Comparison of ENCODE assay signal across 22 cellular contexts in genomic region chr11:62912268-62912667, GRCh38. TPM values are rescaled to one million over a fixed set of nuclear protein-coding genes. Genes with fewer than 3 reads are reported as not detected.
DNase-seq lines count a peak whose midpoint lies in the region; ATAC-seq, FAIRE-seq and TF ChIP-seq lines count a peak whose summit lies in the region.
"Had no signal": no experiment of that assay in that cellular context is flagged by ENCODE, and none has a peak within 500 bp of the region (broad histone marks: within the 10 kb centered on the region; RNA-seq: fewer than 3 reads in every experiment).

No MANE protein-coding gene starts in this region.

- H3K4me2 ChIP-seq in H1 (ENCODE audit: insufficient read depth in 1 of 2, low read depth in 2 of 2, low read length in 2 of 2): no peak overlapping the region
- H3K4me2 ChIP-seq: GM23338 had no signal

- CTCF ChIA-PET in H1 (lab: Charles Lee; ENCODE audit: partially characterized antibody): interaction anchor here (0.7 to 12.1 kb wide), 2 partner anchors 63 to 109 kb away, joined by 4 to 435 read pairs; no protein-coding TSS in a partner anchor

- H2BK20ac ChIP-seq in H1 (ENCODE audit: low read length): no peak overlapping the region

- no peak overlapping the region for H4K91ac ChIP-seq in H1 (replicated peaks; ENCODE audit: insufficient read length, low read length)

- no peak overlapping the region for H2BK15ac ChIP-seq in H1 (ENCODE audit: low read length)

- H3K79me1 ChIP-seq in H1 (ENCODE audit: low read depth, low read length): no peaks in the 10 kb centered on the region

- no peak overlapping the region for H2AFZ ChIP-seq in H1 (ENCODE audit: low read length)
- H2AFZ ChIP-seq: GM23338 had no signal

- H3K27me3 ChIP-seq in H7 (ENCODE audit: control insufficient read depth, insufficient read depth, low read length) (no peaks in the 10 kb centered on the region), H1 (replicated peaks in 1 of 4; ENCODE audit: control insufficient read depth in 3 of 4, extremely low read depth in 1 of 4, insufficient read depth in 3 of 4, low read length in 3 of 4) (no peaks in the 10 kb centered on the region), upper lobe of left lung (no peaks in the 10 kb centered on the region)

- H3K36me3 ChIP-seq in H7 (replicated peaks; ENCODE audit: control insufficient read depth, insufficient read depth, low read length): no peaks in the 10 kb centered on the region
- H3K36me3 ChIP-seq in H1 (ENCODE audit: control insufficient read depth in 2 of 4, insufficient read depth in 4 of 4, low read length in 3 of 4): no peaks in the 10 kb centered on the region
- H3K36me3 ChIP-seq in upper lobe of left lung: no peaks in the 10 kb centered on the region

- H3K18ac ChIP-seq in H1 (ENCODE audit: extremely low read depth, low read length): no peak overlapping the region

- H3K4me1 ChIP-seq in H1 (replicated peaks in 1 of 4; ENCODE audit: control insufficient read depth in 3 of 4, insufficient read depth in 4 of 4, low read length in 3 of 4) (peaks cover 9 to 21% (median 16%) of the 10 kb centered on the region in 4 experiments), upper lobe of left lung (peaks cover 22 to 41% (median 29%) of the 10 kb centered on the region in 4 donors)

- no peak overlapping the region for H3K56ac ChIP-seq in H1 (replicated peaks; ENCODE audit: insufficient read length, low read depth, low read length)

- no peak overlapping the region for H3K14ac ChIP-seq in H1 (ENCODE audit: insufficient read length)

- no peak for FAIRE-seq in H1 (lab: Jason Lieb, UNC)
- FAIRE-seq: GM12892, GM18507 had no signal

- no peak overlapping the region for H2BK12ac ChIP-seq in H1 (ENCODE audit: low read depth, low read length)

- TF ChIP-seq RAD21 in H1 (IDR thresholded peaks at IDR 0.05 in 1 of 2, conservative IDR thresholded peaks at IDR 0.05 in 1 of 2; ENCODE audit: low read depth in 2 of 2, low read length in 2 of 2): no peak

- peak overlapping the region; percentile 13; the same call in 1 of the 2 replicates for H3K27ac ChIP-seq in VCaP
- no peak overlapping the region for H3K27ac ChIP-seq in H1 (ENCODE audit: low read depth, low read length)
- H3K27ac ChIP-seq in upper lobe of left lung: peak overlapping the region in 3 of 4 donors; percentile 12 to 83 (median 59)
- H3K27ac ChIP-seq: HL-60 had no signal

- peaks cover 3% of the 10 kb centered on the region; the same call in 1 of the 2 replicates for H3K23me2 ChIP-seq in H1 (ENCODE audit: low read depth, low read length)

- H2BK120ac ChIP-seq in H1 (replicated peaks; ENCODE audit: low read depth, low read length): no peak overlapping the region

- 91% methylated on average over 3 of the region's 3 CpGs; no CpG with 5 or more reads in 1 of the 2 experiments for WGBS in H1 (ENCODE audit: extremely low coverage in 1 of 2, insufficient coverage in 1 of 2, insufficient read length in 1 of 2, insufficient replicate concordance in 2 of 2, low coverage in 1 of 2, low lambda C conversion rate in 2 of 2, missing lambda C conversion rate in 1 of 2), 2 experiments
- WGBS in upper lobe of left lung, 2 donors: 90 to 96% methylated on average over 2 to 3 of the region's 3 CpGs

- no peaks in the 10 kb centered on the region for H4K20me1 ChIP-seq in H1 (replicated peaks in 1 of 2; ENCODE audit: control insufficient read depth in 1 of 2, insufficient read depth in 2 of 2, low read length in 2 of 2)

- H3K9ac ChIP-seq in H1 (replicated peaks in 1 of 4; ENCODE audit: extremely low read depth in 1 of 4, low read depth in 3 of 4, low read length in 3 of 4): no peak overlapping the region

- H3K9me3 ChIP-seq in H1 (ENCODE audit: insufficient read depth in 2 of 2, low read depth in 1 of 2, low read length in 1 of 2): no peaks in the 10 kb centered on the region
- no peaks in the 10 kb centered on the region for H3K9me3 ChIP-seq in upper lobe of left lung

- H3K4me3 ChIP-seq in H7 (ENCODE audit: insufficient read depth, low read depth, low read length) (no peak overlapping the region), H1 (ENCODE audit: extremely low read depth in 1 of 4, insufficient read depth in 2 of 4, low read depth in 3 of 4, low read length in 4 of 4) (no peak overlapping the region), upper lobe of left lung (no peak overlapping the region)
- H3K4me3 ChIP-seq: GM23338 had no signal

- no peak overlapping the region for H4K8ac ChIP-seq in H1 (ENCODE audit: extremely low read depth, insufficient read depth, low read length)

- H3K23ac ChIP-seq in H1 (ENCODE audit: insufficient read length): no peak overlapping the region

- TF ChIP-seq POLR2A in H1 (IDR thresholded peaks at IDR 0.05; ENCODE audit: control extremely low read depth in 1 of 2, low read depth in 2 of 2, low read length in 2 of 2) (no peak), upper lobe of left lung (IDR thresholded peaks at IDR 0.05) (no peak)

- H3K79me2 ChIP-seq in H1 (ENCODE audit: control insufficient read depth in 1 of 2, insufficient read depth in 2 of 2, low read length in 2 of 2): no peaks in the 10 kb centered on the region

- no peak overlapping the region for H2BK5ac ChIP-seq in H1 (ENCODE audit: low read depth, low read length)

- POLR2A ChIA-PET in H1 (lab: Charles Lee; ENCODE audit: partially characterized antibody): interaction anchor here (2.4 to 57.8 kb wide), 2 partner anchors 35 to 71 kb away, joined by 6 to 1185 read pairs; partner anchors contain the start of gene SLC3A2

- H2AK5ac ChIP-seq in H1 (ENCODE audit: low read depth, low read length): 0 out of 2 replicates have a peak overlapping the region, but pooled peaks have one; percentile 84

- no peak overlapping the region for H3K4ac ChIP-seq in H1 (replicated peaks; ENCODE audit: insufficient read length, low read depth, low read length)

- no peak overlapping the region for H4K5ac ChIP-seq in H1 (ENCODE audit: insufficient read length, low read depth, low read length)

- TF ChIP-seq EP300 in H1 (IDR thresholded peaks at IDR 0.05; ENCODE audit: borderline replicate concordance in 1 of 2, low read depth in 2 of 2, low read length in 2 of 2): no peak
- TF ChIP-seq EP300 in upper lobe of left lung (IDR thresholded peaks at IDR 0.05): no peak

- ATAC-seq in upper lobe of left lung (ENCODE audit: low FRiP score in 2 of 2): no peak
- ATAC-seq: GM23338 had no signal

- DNase-seq in H7: peak; percentile 15
- DNase-seq in H1 (ENCODE audit: low read depth in 1 of 2, low spot score in 2 of 2): no peak
- DNase-seq in upper lobe of left lung: no peak
- DNase-seq in SW 1271 (lab: John Stamatoyannopoulos, UW): no peak
- DNase-seq in NCI-H2227 (lab: John Stamatoyannopoulos, UW; ENCODE audit: unreplicated experiment): no peak
- DNase-seq in AML-193 (lab: John Stamatoyannopoulos, UW): no peak
- DNase-seq: ACHN; CD4-positive, alpha-beta memory T cell; DMS153; DMS79; GDM1; H9 had no signal

- no peak for TF ChIP-seq CTCF in VCaP (conservative IDR thresholded peaks at IDR 0.05)
- TF ChIP-seq CTCF in H1 (IDR thresholded peaks at IDR 0.05; ENCODE audit: control extremely low read depth in 1 of 3, insufficient read depth in 1 of 3, low read depth in 1 of 3, low read length in 3 of 3): no peak
- TF ChIP-seq CTCF in upper lobe of left lung (IDR thresholded peaks at IDR 0.05): no peak

TF ChIP-seq in H1, 55 proteins besides CTCF, POLR2A, EP300 and RAD21 (continues in another document):
- TF ChIP-seq PHF8 (conservative IDR thresholded peaks at IDR 0.05; ENCODE audit: low read depth, low read length): no peak
- no peak for TF ChIP-seq NANOG (IDR thresholded peaks at IDR 0.05; ENCODE audit: insufficient read depth, low read depth, low read length, poor library complexity, severe bottlenecking)
- no peak for TF ChIP-seq JUN (IDR thresholded peaks at IDR 0.05; ENCODE audit: low read depth, low read length)
- TF ChIP-seq CBX8 (IDR thresholded peaks at IDR 0.05; ENCODE audit: borderline replicate concordance, low read depth, low read length): no peak
- no peak for TF ChIP-seq EZH2 (IDR thresholded peaks at IDR 0.05; ENCODE audit: low read depth, low read length, severe bottlenecking)
- no peak for TF ChIP-seq TBP (IDR thresholded peaks at IDR 0.05; ENCODE audit: low read depth, low read length)
- no peak for TF ChIP-seq HDAC6 (IDR thresholded peaks at IDR 0.05; ENCODE audit: low read depth, low read length)
- TF ChIP-seq ZNF274 (IDR thresholded peaks at IDR 0.05; ENCODE audit: borderline replicate concordance, extremely low read depth, low read length): no peak
- TF ChIP-seq, protein P1, sequence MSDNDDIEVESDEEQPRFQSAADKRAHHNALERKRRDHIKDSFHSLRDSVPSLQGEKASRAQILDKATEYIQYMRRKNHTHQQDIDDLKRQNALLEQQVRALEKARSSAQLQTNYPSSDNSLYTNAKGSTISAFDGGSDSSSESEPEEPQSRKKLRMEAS (IDR thresholded peaks at IDR 0.05): no peak
- no peak for TF ChIP-seq SIN3A (conservative IDR thresholded peaks at IDR 0.05 in 1 of 2, IDR thresholded peaks at IDR 0.05 in 1 of 2; ENCODE audit: low read depth in 1 of 2, low read length in 2 of 2)
- no peak for TF ChIP-seq TAF7 (optimal IDR thresholded peaks at IDR 0.05; ENCODE audit: borderline replicate concordance, low read depth, low read length)

RNA-seq across cellular contexts. Expression of gene CHRM1, which starts 8.9 kb away (rescaled TPM):
- not detected in 2 replicates for total RNA-seq in H7 (2014; rRNA removed; shearing (Covaris generic))
- total RNA-seq in H1 (2021; fragmentation: NEBNext Ultra II Directional; extraction: Animal tissue kit (Norgen Biotek cat#: 25700)): not detected in 2 replicates
- 0.05 and 0.08 TPM in 2 replicates for polyA plus RNA-seq in H1 (2011; rRNA removed)
- polyA plus RNA-seq in H1 (2011; cell fraction: cytosol; rRNA removed): 0.13 TPM
- polyA plus RNA-seq in H1 (2011; cell fraction: nucleus; rRNA removed): not detected
- 0.21 to 0.51 TPM (median 0.33 TPM) in 4 replicates for polyA plus RNA-seq in H1 (2012, experiment 1 of 2)
- polyA plus RNA-seq in H1 (2012, experiment 2 of 2): 0.16 TPM
- polyA plus RNA-seq in H1 (2013, experiment 1 of 2): 0.08 TPM
- polyA plus RNA-seq in H1 (2013, experiment 2 of 2): 0.11 TPM
- polyA minus RNA-seq in H1 (2011; rRNA and poly(A)+ RNA removed): 0.44 TPM in 1 of 2 replicates, not detected in the other
- not detected for polyA minus RNA-seq in H1 (2011; cell fraction: cytosol; rRNA and poly(A)+ RNA removed)
- 0.40 TPM for polyA minus RNA-seq in H1 (2011; cell fraction: nucleus; rRNA and poly(A)+ RNA removed)
- 1 to 10 TPM in 4 of 6 donors, under 1 TPM in 1, not detected in 1; 0.59 to 7.3 (median 3.0) TPM for total RNA-seq in upper lobe of left lung
- total RNA-seq: A172; CD4-positive, alpha-beta memory T cell; Daoy; H9; HT1080 had no signal
- polyA plus RNA-seq: BJ; CD14-positive monocyte; CD4-positive, alpha-beta memory T cell had no signal

RNA-seq across cellular contexts. Expression of gene SLC3A2, which starts 31.6 kb away (rescaled TPM):
- total RNA-seq in H7 (2014; rRNA removed; shearing (Covaris generic)): 271 and 340 TPM in 2 replicates
- 393 and 410 TPM in 2 replicates for total RNA-seq in H1 (2021; fragmentation: NEBNext Ultra II Directional; extraction: Animal tissue kit (Norgen Biotek cat#: 25700))
- 435 and 574 TPM in 2 replicates for polyA plus RNA-seq in H1 (2011; rRNA removed)
- polyA plus RNA-seq in H1 (2011; cell fraction: cytosol; rRNA removed): 408 TPM
- 721 TPM for polyA plus RNA-seq in H1 (2011; cell fraction: nucleus; rRNA removed)
- 317 to 394 TPM (median 319 TPM) in 4 replicates for polyA plus RNA-seq in H1 (2012, experiment 1 of 2)
- polyA plus RNA-seq in H1 (2012, experiment 2 of 2): 437 TPM
- polyA plus RNA-seq in H1 (2013, experiment 1 of 2): 405 TPM
- 379 TPM for polyA plus RNA-seq in H1 (2013, experiment 2 of 2)
- 281 and 291 TPM in 2 replicates for polyA minus RNA-seq in H1 (2011; rRNA and poly(A)+ RNA removed)
- 357 TPM for polyA minus RNA-seq in H1 (2011; cell fraction: cytosol; rRNA and poly(A)+ RNA removed)
- 226 TPM for polyA minus RNA-seq in H1 (2011; cell fraction: nucleus; rRNA and poly(A)+ RNA removed)
- 100 to 1,000 TPM; 120 to 236 (median 179) TPM for total RNA-seq in upper lobe of left lung
